3 cellular contexts compared by ENCODE assay signal in the genomic region with DNA sequence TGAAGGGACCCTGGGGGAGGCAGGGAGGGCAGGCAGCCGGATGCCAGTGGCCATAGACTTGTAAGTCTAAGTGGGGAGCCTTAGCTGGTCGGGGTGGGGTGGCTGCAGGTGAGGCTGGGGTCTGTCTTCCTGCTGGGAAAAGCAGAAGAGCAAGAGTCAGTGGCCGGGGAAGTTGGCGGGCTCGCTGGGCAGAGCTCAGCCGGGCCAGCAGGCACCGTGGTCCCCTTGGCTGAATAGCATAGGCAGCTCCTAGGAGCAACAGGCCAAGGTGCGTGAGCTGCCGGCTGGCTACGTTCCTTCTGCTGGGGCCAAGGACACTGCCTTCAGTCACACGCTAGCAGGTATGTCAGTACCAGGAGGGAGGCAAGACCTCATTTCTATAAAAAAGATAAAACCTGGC.
"Had no signal": no experiment of that assay in that cellular context is flagged by ENCODE, and none has a peak within 500 bp of the region (broad histone marks: within the 10 kb centered on the region; RNA-seq: fewer than 3 reads in every experiment).

No MANE protein-coding gene starts in this region.

- ATAC-seq: GM12878 had no signal

- DNase-seq: GDM1, GF-D8 had no signal

- H3K4me3 ChIP-seq: GM12878 had no signal
